In the genomic region with DNA sequence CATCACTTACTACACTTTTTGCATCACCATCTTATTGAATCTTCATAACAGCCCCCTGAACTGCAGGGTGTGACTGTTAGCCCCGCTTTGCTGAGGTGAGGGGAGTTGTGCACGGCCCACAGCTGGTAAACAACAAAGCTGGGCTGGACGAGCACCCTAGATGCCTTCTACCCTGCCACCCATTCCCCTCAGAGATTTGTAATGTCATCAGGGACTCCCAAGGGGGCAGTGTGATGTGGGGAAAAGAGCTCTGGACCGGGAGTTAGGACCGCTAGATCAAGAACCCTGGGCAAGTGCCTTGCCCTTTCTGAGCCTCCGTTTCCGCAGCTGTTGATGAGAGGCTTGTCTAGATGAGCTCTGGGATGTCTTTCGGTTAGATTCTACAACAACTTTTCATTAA, we compare ENCODE assay signal across 1 cellular context.
TF ChIP-seq lines count a peak whose summit lies in the region.

No MANE protein-coding gene starts in this region.

TF ChIP-seq in SK-N-SH, 30 proteins besides CTCF, POLR2A, EP300 and RAD21:
- TF ChIP-seq, protein P1, sequence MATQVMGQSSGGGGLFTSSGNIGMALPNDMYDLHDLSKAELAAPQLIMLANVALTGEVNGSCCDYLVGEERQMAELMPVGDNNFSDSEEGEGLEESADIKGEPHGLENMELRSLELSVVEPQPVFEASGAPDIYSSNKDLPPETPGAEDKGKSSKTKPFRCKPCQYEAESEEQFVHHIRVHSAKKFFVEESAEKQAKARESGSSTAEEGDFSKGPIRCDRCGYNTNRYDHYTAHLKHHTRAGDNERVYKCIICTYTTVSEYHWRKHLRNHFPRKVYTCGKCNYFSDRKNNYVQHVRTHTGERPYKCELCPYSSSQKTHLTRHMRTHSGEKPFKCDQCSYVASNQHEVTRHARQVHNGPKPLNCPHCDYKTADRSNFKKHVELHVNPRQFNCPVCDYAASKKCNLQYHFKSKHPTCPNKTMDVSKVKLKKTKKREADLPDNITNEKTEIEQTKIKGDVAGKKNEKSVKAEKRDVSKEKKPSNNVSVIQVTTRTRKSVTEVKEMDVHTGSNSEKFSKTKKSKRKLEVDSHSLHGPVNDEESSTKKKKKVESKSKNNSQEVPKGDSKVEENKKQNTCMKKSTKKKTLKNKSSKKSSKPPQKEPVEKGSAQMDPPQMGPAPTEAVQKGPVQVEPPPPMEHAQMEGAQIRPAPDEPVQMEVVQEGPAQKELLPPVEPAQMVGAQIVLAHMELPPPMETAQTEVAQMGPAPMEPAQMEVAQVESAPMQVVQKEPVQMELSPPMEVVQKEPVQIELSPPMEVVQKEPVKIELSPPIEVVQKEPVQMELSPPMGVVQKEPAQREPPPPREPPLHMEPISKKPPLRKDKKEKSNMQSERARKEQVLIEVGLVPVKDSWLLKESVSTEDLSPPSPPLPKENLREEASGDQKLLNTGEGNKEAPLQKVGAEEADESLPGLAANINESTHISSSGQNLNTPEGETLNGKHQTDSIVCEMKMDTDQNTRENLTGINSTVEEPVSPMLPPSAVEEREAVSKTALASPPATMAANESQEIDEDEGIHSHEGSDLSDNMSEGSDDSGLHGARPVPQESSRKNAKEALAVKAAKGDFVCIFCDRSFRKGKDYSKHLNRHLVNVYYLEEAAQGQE (IDR thresholded peaks at IDR 0.05; ENCODE audit: low read depth, low read length): no peak
- no peak for TF ChIP-seq TCF12 (IDR thresholded peaks at IDR 0.05)
- TF ChIP-seq NFIC (IDR thresholded peaks at IDR 0.05; ENCODE audit: borderline replicate concordance): no peak
- no peak for TF ChIP-seq POLR2AphosphoS5 (IDR thresholded peaks at IDR 0.05; ENCODE audit: low read depth, low read length)
- TF ChIP-seq FOSL2 (IDR thresholded peaks at IDR 0.05; ENCODE audit: borderline replicate concordance, low read depth): no peak
- TF ChIP-seq MEF2A (IDR thresholded peaks at IDR 0.05; ENCODE audit: borderline replicate concordance, low read depth): no peak
- TF ChIP-seq FOXM1 (IDR thresholded peaks at IDR 0.05; ENCODE audit: low read depth): no peak
- no peak for TF ChIP-seq GATA2 (CRISPR knock-in tag; IDR thresholded peaks at IDR 0.05)
- TF ChIP-seq EZH2phosphoT487 (IDR thresholded peaks at IDR 0.05; ENCODE audit: borderline replicate concordance, low read depth): no peak
- no peak for TF ChIP-seq MXI1 (IDR thresholded peaks at IDR 0.05; ENCODE audit: low read depth, low read length)
- TF ChIP-seq CHD2 (IDR thresholded peaks at IDR 0.05; ENCODE audit: low read length, partially characterized antibody): no peak
